Comparison of ENCODE assay signal across 8 cellular contexts in the genomic region with DNA sequence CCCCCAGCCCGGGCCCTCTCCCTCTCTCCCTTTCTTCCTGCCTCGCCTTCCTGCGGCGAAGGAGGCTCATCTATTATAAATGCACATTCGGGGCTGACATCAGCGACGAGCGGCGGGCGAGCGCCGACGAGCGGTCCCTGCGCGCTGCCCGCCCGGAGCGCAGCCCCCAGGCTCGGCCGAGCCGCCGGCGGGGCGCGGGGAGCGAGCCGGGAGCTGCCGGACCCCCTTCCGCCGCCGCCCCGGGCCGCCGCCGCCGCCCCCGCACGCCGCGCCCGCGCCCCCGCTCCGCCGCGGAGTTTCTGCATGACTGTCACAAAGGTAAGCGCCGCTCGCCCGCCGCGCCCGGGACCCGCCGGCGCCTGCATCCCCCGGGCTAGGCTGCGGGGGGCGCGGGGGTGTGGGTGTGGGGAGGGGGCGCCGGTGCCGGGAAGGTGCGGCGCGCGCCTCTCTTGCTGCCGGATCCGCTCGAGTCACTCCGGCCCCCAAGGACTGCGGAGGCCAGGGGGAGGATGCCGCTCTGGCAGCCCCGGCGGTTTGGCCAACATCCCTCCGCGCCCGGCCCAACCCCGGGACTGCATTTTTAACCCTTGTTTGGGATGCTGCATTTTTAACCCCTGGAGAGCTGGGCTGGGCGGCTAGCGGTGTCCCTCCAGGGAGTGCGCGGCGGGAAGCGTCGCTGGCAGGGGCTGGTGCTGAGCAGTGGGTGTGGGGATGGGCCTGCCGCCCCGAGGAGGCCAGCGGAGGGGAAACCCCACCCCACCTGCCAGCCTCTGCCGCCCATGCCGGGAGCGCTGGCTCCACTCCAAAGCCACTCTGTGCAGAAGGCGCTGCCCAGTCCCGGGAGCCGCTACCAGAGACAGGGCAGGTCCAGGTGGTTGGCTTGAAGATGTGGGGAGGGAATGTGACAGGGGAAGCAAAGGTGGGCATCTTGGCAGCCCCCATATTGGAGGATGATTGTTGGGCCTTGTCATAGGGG. TPM values are rescaled to one million over a fixed set of nuclear protein-coding genes. Genes with fewer than 3 reads are reported as not detected.
DNase-seq lines count a peak whose midpoint lies in the region; ATAC-seq and TF ChIP-seq lines count a peak whose summit lies in the region.

A gene with protein sequence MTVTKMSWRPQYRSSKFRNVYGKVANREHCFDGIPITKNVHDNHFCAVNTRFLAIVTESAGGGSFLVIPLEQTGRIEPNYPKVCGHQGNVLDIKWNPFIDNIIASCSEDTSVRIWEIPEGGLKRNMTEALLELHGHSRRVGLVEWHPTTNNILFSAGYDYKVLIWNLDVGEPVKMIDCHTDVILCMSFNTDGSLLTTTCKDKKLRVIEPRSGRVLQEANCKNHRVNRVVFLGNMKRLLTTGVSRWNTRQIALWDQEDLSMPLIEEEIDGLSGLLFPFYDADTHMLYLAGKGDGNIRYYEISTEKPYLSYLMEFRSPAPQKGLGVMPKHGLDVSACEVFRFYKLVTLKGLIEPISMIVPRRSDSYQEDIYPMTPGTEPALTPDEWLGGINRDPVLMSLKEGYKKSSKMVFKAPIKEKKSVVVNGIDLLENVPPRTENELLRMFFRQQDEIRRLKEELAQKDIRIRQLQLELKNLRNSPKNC (plus strand): TSS at position 34 of the 976 bp plus-strand sequence. CDS start 270 bp downstream, at position 304.

- peak in 1 of 56 donors; percentile 12 for TF ChIP-seq CTCF in dorsolateral prefrontal cortex (IDR thresholded peaks at IDR 0.05 in 54 of 56, conservative IDR thresholded peaks at IDR 0.05 in 2 of 56; ENCODE audit: low read depth in 1 of 56, partially characterized antibody in 56 of 56)

- H3K4me3 ChIP-seq in dorsolateral prefrontal cortex: peak within 1 kb of the TSS; percentile 58 to 89 (median 77)

- H3K27ac ChIP-seq in dorsolateral prefrontal cortex (peak within 1 kb of the TSS; percentile 87 to 98 (median 96)), substantia nigra (ENCODE audit: low read depth, low read length, poor library complexity, severe bottlenecking) (peak within 1 kb of the TSS; percentile 93)

- intact Hi-C loops in dorsolateral prefrontal cortex (cut with DNase I): loop anchor here (1.0 to 5.0 kb wide), 6 partner anchors 36 to 95 kb away; no protein-coding TSS in a partner anchor

- ATAC-seq in HG03139 (IDR thresholded peaks at IDR 0.05; ENCODE audit: unreplicated experiment): no peak

- peak; percentile 39 for DNase-seq in stimulated activated CD4-positive, alpha-beta T cell treated with anti-CD3 and anti-CD28 coated beads, Interleukin-15, amount 100 ng/mL, for 24 hours
- DNase-seq in stimulated activated CD4-positive, alpha-beta T cell treated with anti-CD3 and anti-CD28 coated beads, Interleukin-2, amount 100 ng/mL, for 48 hours: no peak
- DNase-seq in RPMI8226 (peak; percentile 51), dorsolateral prefrontal cortex (peak in 7 of 10 donors; percentile 36 to 85 (median 66)), medulla oblongata (ENCODE audit: extremely low spot score) (peak; percentile 48), substantia nigra (lab: John Stamatoyannopoulos, UW) (peak in 36 of 49 donors; percentile 30 to 89 (median 60)), HT-29 (ENCODE audit: low spot score) (no peak)

- no peaks in the 10 kb centered on the region for H3K27me3 ChIP-seq in dorsolateral prefrontal cortex

RNA-seq across cellular contexts. Expression of the gene that starts here (rescaled TPM):
- 100 to 1,000 TPM in 88 of 120 experiments, 10 to 100 TPM in 32; 75.5 to 144 (median 107) TPM for total RNA-seq in dorsolateral prefrontal cortex
- total RNA-seq in HT-29 (2014; rRNA removed; shearing (Covaris generic)): not detected in 2 replicates

Comparison
In these comparisons a context has a peak if more than half of its experiments do, and no peak if none do; other contexts are left out.
1. RNA of the gene that starts here (total RNA-seq): 75.5 to 144 TPM in dorsolateral prefrontal cortex; not detected in HT-29; every median in the first group is over 10 times any median in the second.
2. DNase-seq: peak in stimulated activated CD4-positive, alpha-beta T cell treated with anti-CD3 and anti-CD28 coated beads, Interleukin-15, amount 100 ng/mL, for 24 hours (single experiment), RPMI8226 (single experiment), dorsolateral prefrontal cortex (7 of 10), medulla oblongata (single experiment) and substantia nigra (36 of 49); none in stimulated activated CD4-positive, alpha-beta T cell treated with anti-CD3 and anti-CD28 coated beads, Interleukin-2, amount 100 ng/mL, for 48 hours (0 of 2) and HT-29 (single experiment).